In the genomic region with DNA sequence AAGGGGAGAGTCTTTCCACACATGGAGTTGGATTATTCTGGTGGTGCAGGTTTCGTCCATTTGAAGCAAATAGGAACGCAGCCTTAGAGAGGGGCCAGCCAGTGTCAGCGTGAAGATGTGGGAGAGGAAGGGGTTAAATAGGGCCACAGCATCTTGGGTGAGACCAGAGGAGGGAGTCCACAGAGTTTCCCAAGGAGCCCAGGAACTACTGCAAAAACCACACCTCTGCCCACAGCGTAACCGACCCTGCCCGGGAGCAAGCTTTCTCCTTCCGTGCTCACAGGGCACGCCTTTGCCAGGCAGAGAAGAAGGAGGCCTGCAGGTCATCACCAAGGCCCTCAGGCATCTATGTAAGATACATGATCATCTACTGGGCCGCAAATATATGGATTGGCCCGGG, we compare ENCODE assay signal across 37 cellular contexts.
DNase-seq lines count a peak whose midpoint lies in the region; ATAC-seq, FAIRE-seq and TF ChIP-seq lines count a peak whose summit lies in the region.
"Had no signal": no experiment of that assay in that cellular context is flagged by ENCODE, and none has a peak within 500 bp of the region (broad histone marks: within the 10 kb centered on the region; RNA-seq: fewer than 3 reads in every experiment).

No MANE protein-coding gene starts in this region.

- FAIRE-seq in HepG2 (lab: Jason Lieb, UNC), result no peak
- FAIRE-seq: A204.1, A549, D721Med had no signal

- H3K4me1 ChIP-seq in HepG2 (ENCODE audit: insufficient read depth, low read length), result no peaks in the 10 kb centered on the region
- H3K4me1 ChIP-seq: A549; BE2C; BLaER1; BLaER1 treated with 17β-estradiol and CSF1 and Interleukin-3, amounts not matched to agents 10 nM and 100 nM; Caco-2 had no signal

- intact Hi-C loops in HepG2 (cut with micrococcal nuclease; ENCODE audit: unreplicated experiment), result no loop called here

- no peaks in the 10 kb centered on the region for H3K4me1 Mint-ChIP-seq in activated CD8-positive, alpha-beta memory T cell treated with anti-CD3 and anti-CD28 coated beads, Interleukin-2, amount 10 ng/mL, durations not matched to agents 7 days and 5 days
- H3K4me1 Mint-ChIP-seq: B cell; CD14-positive monocyte; CD4-positive, alpha-beta memory T cell; CD8-positive, alpha-beta memory T cell had no signal

- DNase-seq in activated CD8-positive, alpha-beta memory T cell treated with anti-CD3 and anti-CD28 coated beads for 24 hours, result peak; percentile 38
- no peak for DNase-seq in activated CD8-positive, alpha-beta memory T cell treated with anti-CD3 and anti-CD28 coated beads, Interleukin-2, amount 50 U/mL, for 4 hours
- peak; percentile 12 for DNase-seq in activated CD8-positive, alpha-beta memory T cell treated with anti-CD3 and anti-CD28 coated beads, Interleukin-2, amount 10 ng/mL, durations not matched to agents 7 days and 5 days
- no peak for DNase-seq in activated CD8-positive, alpha-beta memory T cell treated with anti-CD3 and anti-CD28 coated beads, Interleukin-2, amount 50 U/mL, for 48 hours
- DNase-seq in NB4 (ENCODE audit: low read depth) (peak; percentile 57), islet precursor cell (peak; percentile 37), HepG2 (ENCODE audit: low spot score) (no peak)
- DNase-seq: 8988T; ACHN; AML-193; BE2C; C1 segment of cervical spinal cord; Caco-2; Calu3; CD4-positive, alpha-beta memory T cell; CD4-positive, alpha-beta T cell; CD4-positive, CD25-positive, alpha-beta regulatory T cell; CD8-positive, alpha-beta memory T cell; CD8-positive, alpha-beta T cell; COR-L47; DMS 273 treated with DMSO at 0.1 percent for 48 hours; DMS153; DMS53; DMS79; DMS79 treated with DMSO at 0.1 percent for 48 hours; DND-41; EL had no signal

- no peaks in the 10 kb centered on the region for H3K27me3 Mint-ChIP-seq in activated CD8-positive, alpha-beta memory T cell treated with anti-CD3 and anti-CD28 coated beads, Interleukin-2, amount 10 ng/mL, durations not matched to agents 7 days and 5 days
- H3K27me3 Mint-ChIP-seq: B cell; CD4-positive, CD25-positive, alpha-beta regulatory T cell had no signal

- no peaks in the 10 kb centered on the region for H3K9me3 ChIP-seq in HepG2 (ENCODE audit: low read length)
- H3K9me3 ChIP-seq: A549; BE2C; BLaER1; BLaER1 treated with 17β-estradiol and CSF1 and Interleukin-3, amounts not matched to agents 10 nM and 100 nM; Caco-2 had no signal

- H3K4me2 ChIP-seq in HepG2 (ENCODE audit: low read depth, low read length), result no peak overlapping the region
- H3K4me2 ChIP-seq: A549; BLaER1; BLaER1 treated with 17β-estradiol and CSF1 and Interleukin-3, amounts not matched to agents 10 nM and 100 nM had no signal

- TF ChIP-seq EP300 in HepG2 (IDR thresholded peaks at IDR 0.05; ENCODE audit: low read depth in 2 of 2, low read length in 2 of 2) (no peak), HepG2 (CRISPR knock-in tag; IDR thresholded peaks at IDR 0.05; ENCODE audit: borderline replicate concordance) (no peak)

- no peak for ATAC-seq in activated CD8-positive, alpha-beta memory T cell treated with anti-CD3 and anti-CD28 coated beads, Interleukin-2, amount 10 ng/mL, durations not matched to agents 7 days and 5 days
- ATAC-seq in GM18907 (IDR thresholded peaks at IDR 0.05; ENCODE audit: unreplicated experiment), result no peak
- ATAC-seq in HepG2, result no peak
- ATAC-seq: A549; CD8-positive, alpha-beta T cell had no signal

- WGBS in HepG2 (ENCODE audit: low lambda C conversion rate), result 98% methylated on average over 10 of the region's 10 CpGs

- H3K27ac Mint-ChIP-seq in activated CD8-positive, alpha-beta memory T cell treated with anti-CD3 and anti-CD28 coated beads, Interleukin-2, amount 10 ng/mL, durations not matched to agents 7 days and 5 days, result no peak overlapping the region
- H3K27ac Mint-ChIP-seq: B cell; CD14-positive monocyte; CD4-positive, alpha-beta memory T cell; CD4-positive, alpha-beta T cell; CD4-positive, CD25-positive, alpha-beta regulatory T cell; CD8-positive, alpha-beta memory T cell; CD8-positive, alpha-beta T cell had no signal

- peaks cover 31 to 75% of the 10 kb centered on the region in 2 experiments for H3K36me3 ChIP-seq in HepG2 (replicated peaks in 1 of 2; ENCODE audit: control insufficient read depth in 1 of 2, insufficient read depth in 2 of 2, low read length in 2 of 2)
- H3K36me3 ChIP-seq: BE2C had no signal

- H3K27ac ChIP-seq in HepG2 (ENCODE audit: extremely low read length, insufficient read depth, low read length), result no peak overlapping the region
- H3K27ac ChIP-seq: 22Rv1; A549; BLaER1; BLaER1 treated with 17β-estradiol and CSF1 and Interleukin-3, amounts not matched to agents 10 nM and 100 nM; C4-2B had no signal

- no peak overlapping the region for H2AFZ ChIP-seq in HepG2 (ENCODE audit: low read length)

- H3K4me3 ChIP-seq in NB4 (ENCODE audit: low read depth, low read length), result no peak overlapping the region
- no peak overlapping the region for H3K4me3 ChIP-seq in HepG2 (replicated peaks in 1 of 3; ENCODE audit: insufficient read depth in 1 of 3, low read depth in 2 of 3, low read length in 3 of 3)
- H3K4me3 ChIP-seq: A549; BLaER1; BLaER1 treated with 17β-estradiol and CSF1 and Interleukin-3, amounts not matched to agents 10 nM and 100 nM had no signal

- TF ChIP-seq CTCF in NB4 (IDR thresholded peaks at IDR 0.05; ENCODE audit: low read depth, low read length), result no peak
- no peak for TF ChIP-seq CTCF in HepG2 (CRISPR knock-in tag; IDR thresholded peaks at IDR 0.05)

- no peak for TF ChIP-seq RAD21 in HepG2 (CRISPR knock-in tag; IDR thresholded peaks at IDR 0.05)

- CTCF ChIA-PET in activated CD8-positive, alpha-beta memory T cell treated with anti-CD3 and anti-CD28 coated beads, Interleukin-2, amount 10 ng/mL, durations not matched to agents 7 days and 5 days (lab: Charles Lee), result no interaction called here
- CTCF ChIA-PET in HepG2 (lab: Yijun Ruan, JAX; ENCODE audit: low intra/inter-chr PET ratio, low total read pairs), result no interaction called here

- no peaks in the 10 kb centered on the region for H3K36me3 Mint-ChIP-seq in activated CD8-positive, alpha-beta memory T cell treated with anti-CD3 and anti-CD28 coated beads, Interleukin-2, amount 10 ng/mL, durations not matched to agents 7 days and 5 days
- H3K36me3 Mint-ChIP-seq: CD14-positive monocyte; CD4-positive, alpha-beta memory T cell; CD4-positive, CD25-positive, alpha-beta regulatory T cell; CD8-positive, alpha-beta T cell had no signal

- peaks cover 4% of the 10 kb centered on the region for H3K9me3 Mint-ChIP-seq in activated CD8-positive, alpha-beta memory T cell treated with anti-CD3 and anti-CD28 coated beads, Interleukin-2, amount 10 ng/mL, durations not matched to agents 7 days and 5 days (ENCODE audit: low read depth)
- H3K9me3 Mint-ChIP-seq: CD4-positive, alpha-beta memory T cell; CD4-positive, alpha-beta T cell; CD8-positive, alpha-beta memory T cell; CD8-positive, alpha-beta T cell had no signal

- H4K20me1 ChIP-seq in HepG2 (ENCODE audit: insufficient read depth, low read length), result no peaks in the 10 kb centered on the region

- POLR2A ChIA-PET in HepG2 (lab: Yijun Ruan, JAX), result no interaction called here

- no TSS peak for BruUV-seq in HepG2 (replicated peaks; lab: Mats Ljungman, UMichigan)

- in situ Hi-C loops in HepG2 (cut with HindIII; ENCODE audit: extremely low pct_ligation_motif_present, low pct_unique_long_range_greater_than_20kb), result no loop called here

- TF ChIP-seq POLR2A in NB4 (IDR thresholded peaks at IDR 0.05; ENCODE audit: extremely low read depth, insufficient read length) (no peak), HepG2 (IDR thresholded peaks at IDR 0.05; ENCODE audit: insufficient read depth in 1 of 2, low read depth in 2 of 2, low read length in 2 of 2) (no peak)

- H3K79me2 ChIP-seq in HepG2 (ENCODE audit: insufficient read depth, low read length), result no peaks in the 10 kb centered on the region

- H3K9ac ChIP-seq in HepG2 (ENCODE audit: insufficient read depth, low read depth, low read length), result no peak overlapping the region
- H3K9ac ChIP-seq: BLaER1; BLaER1 treated with 17β-estradiol and CSF1 and Interleukin-3, amounts not matched to agents 10 nM and 100 nM had no signal

- H3K27me3 ChIP-seq in HepG2 (ENCODE audit: control insufficient read depth in 1 of 2, insufficient read depth in 2 of 2, low read length in 2 of 2), result no peaks in the 10 kb centered on the region
- H3K27me3 ChIP-seq: BE2C; BLaER1; BLaER1 treated with 17β-estradiol and CSF1 and Interleukin-3, amounts not matched to agents 10 nM and 100 nM had no signal

- no peak overlapping the region for H3K4me3 Mint-ChIP-seq in activated CD8-positive, alpha-beta memory T cell treated with anti-CD3 and anti-CD28 coated beads, Interleukin-2, amount 10 ng/mL, durations not matched to agents 7 days and 5 days
- H3K4me3 Mint-ChIP-seq: B cell; CD14-positive monocyte; CD4-positive, alpha-beta memory T cell; CD4-positive, alpha-beta T cell; CD4-positive, CD25-positive, alpha-beta regulatory T cell; CD8-positive, alpha-beta memory T cell; CD8-positive, alpha-beta T cell had no signal

TF ChIP-seq in HepG2, 621 proteins besides CTCF, POLR2A, EP300 and RAD21 (continues in another document):
- no peak for TF ChIP-seq TOPORS (CRISPR knock-in tag; IDR thresholded peaks at IDR 0.05)
- no peak for TF ChIP-seq ZNF580 (CRISPR knock-in tag; IDR thresholded peaks at IDR 0.05; ENCODE audit: borderline replicate concordance, low read depth)
- no peak for TF ChIP-seq EEA1 (CRISPR knock-in tag; IDR thresholded peaks at IDR 0.05; ENCODE audit: borderline replicate concordance)
- no peak for TF ChIP-seq ZNF530 (CRISPR knock-in tag; IDR thresholded peaks at IDR 0.05; ENCODE audit: low read depth)
- no peak for TF ChIP-seq NFRKB (IDR thresholded peaks at IDR 0.05)
- TF ChIP-seq FOXO1 (CRISPR knock-in tag; IDR thresholded peaks at IDR 0.05), result no peak
- TF ChIP-seq ZNF768 (CRISPR knock-in tag; IDR thresholded peaks at IDR 0.05), result no peak
- TF ChIP-seq ZNF276 (CRISPR knock-in tag; IDR thresholded peaks at IDR 0.05; ENCODE audit: low read depth), result no peak
- TF ChIP-seq ZNF652 (CRISPR knock-in tag; IDR thresholded peaks at IDR 0.05; ENCODE audit: borderline replicate concordance, low read depth), result no peak

Comparison
In these comparisons a context has a peak if more than half of its experiments do, and no peak if none do; other contexts are left out.
1. DNase-seq: peak in activated CD8-positive, alpha-beta memory T cell treated with anti-CD3 and anti-CD28 coated beads for 24 hours (single experiment), activated CD8-positive, alpha-beta memory T cell treated with anti-CD3 and anti-CD28 coated beads, Interleukin-2, amount 10 ng/mL, durations not matched to agents 7 days and 5 days (single experiment), NB4 (single experiment) and islet precursor cell (single experiment); none in activated CD8-positive, alpha-beta memory T cell treated with anti-CD3 and anti-CD28 coated beads, Interleukin-2, amount 50 U/mL, for 4 hours (single experiment), activated CD8-positive, alpha-beta memory T cell treated with anti-CD3 and anti-CD28 coated beads, Interleukin-2, amount 50 U/mL, for 48 hours (single experiment) and HepG2 (single experiment).